Comparison of ENCODE assay signal across 8 cellular contexts in the genomic region with DNA sequence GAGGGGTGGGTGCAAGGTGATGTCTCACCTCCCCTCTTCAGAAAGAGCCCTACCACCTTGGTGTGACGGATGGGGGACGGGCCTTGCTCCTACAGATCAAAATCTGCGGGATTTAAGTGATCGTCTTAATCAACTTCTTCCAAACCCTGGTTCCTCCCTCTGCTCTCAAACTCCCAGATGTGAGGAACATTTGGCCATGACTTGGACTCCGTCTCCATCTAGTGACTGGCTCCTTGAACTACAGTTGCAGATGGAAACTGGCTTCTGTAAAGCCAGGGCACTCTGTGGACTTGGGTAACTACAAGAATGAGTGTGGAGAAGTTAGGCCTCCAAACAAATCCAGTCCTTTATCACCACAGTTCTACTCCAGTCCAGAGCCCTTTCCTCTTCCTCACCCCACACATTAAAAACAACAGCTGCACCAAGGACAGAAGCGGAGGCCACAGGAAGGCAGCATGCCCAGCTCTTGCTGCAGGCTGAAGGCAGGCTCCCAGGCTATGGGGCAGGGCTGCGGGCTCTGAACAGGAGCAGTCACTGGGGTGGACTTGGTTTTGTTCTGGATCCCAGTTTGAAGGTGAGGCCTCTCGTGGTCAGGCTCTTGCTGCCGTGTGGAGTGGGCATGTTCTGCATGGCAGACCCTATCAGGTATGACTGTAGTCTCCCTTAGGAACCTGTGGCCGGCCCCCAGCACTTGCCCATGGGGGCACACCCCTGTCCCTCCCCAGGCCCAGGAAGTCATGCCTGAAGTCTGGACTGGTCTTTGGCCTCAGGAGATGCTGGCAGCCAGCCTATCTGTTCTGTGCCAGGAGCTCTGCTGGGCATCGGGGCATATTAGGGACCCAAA.
A peak's percentile ranks its signal among the peaks of the same experiment; 100 is the strongest.
DNase-seq lines count a peak whose midpoint lies in the region; ATAC-seq and TF ChIP-seq lines count a peak whose summit lies in the region.

No MANE protein-coding gene starts in this region.

- ATAC-seq in GM19025 (IDR thresholded peaks at IDR 0.05; ENCODE audit: low read depth, unreplicated experiment): peak; percentile 52
- ATAC-seq in HG03097 (IDR thresholded peaks at IDR 0.05; ENCODE audit: low FRiP score, unreplicated experiment): peak; percentile 73
- peak; percentile 64 for ATAC-seq in activated CD8-positive, alpha-beta T cell treated with anti-CD3 and anti-CD28 coated beads, Interleukin-2, amount 10 ng/mL, durations not matched to agents 7 days and 5 days
- ATAC-seq in heart left ventricle: peak; percentile 44 to 82 (median 68)

- H3K4me3 ChIP-seq in heart left ventricle (no peak overlapping the region), retinal pigment epithelial cell (ENCODE audit: low read length) (no peak overlapping the region)

- H3K9me3 ChIP-seq in heart left ventricle: no peaks in the 10 kb centered on the region

- POLR2A ChIA-PET in activated CD8-positive, alpha-beta T cell treated with anti-CD3 and anti-CD28 coated beads, Interleukin-2, amount 10 ng/mL, durations not matched to agents 7 days and 5 days (lab: Charles Lee): no interaction called here

- CTCF ChIA-PET in activated CD8-positive, alpha-beta T cell treated with anti-CD3 and anti-CD28 coated beads, Interleukin-2, amount 10 ng/mL, durations not matched to agents 7 days and 5 days (lab: Charles Lee): no interaction called here

- H3K4me1 ChIP-seq in heart left ventricle: peaks cover 0 to 24% (median 1%) of the 10 kb centered on the region in 12 donors

- no peaks in the 10 kb centered on the region for H3K36me3 Mint-ChIP-seq in activated CD8-positive, alpha-beta T cell treated with anti-CD3 and anti-CD28 coated beads, Interleukin-2, amount 10 ng/mL, durations not matched to agents 7 days and 5 days (ENCODE audit: low read depth)

- DNase-seq in DMS 273 treated with DMSO at 0.1 percent for 48 hours (lab: John Stamatoyannopoulos, UW): peak; percentile 65
- DNase-seq in NCI-H2196 (lab: John Stamatoyannopoulos, UW; ENCODE audit: unreplicated experiment): peak; percentile 50
- DNase-seq in activated CD8-positive, alpha-beta T cell treated with anti-CD3 and anti-CD28 coated beads, Interleukin-2, amount 10 ng/mL, durations not matched to agents 7 days and 5 days: peak; percentile 28
- no peak for DNase-seq in heart left ventricle
- DNase-seq in retinal pigment epithelial cell (ENCODE audit: low read depth): peak; percentile 2
- no peak for DNase-seq in effector CD8-positive, alpha-beta T cell (lab: John Stamatoyannopoulos, UW)

- TF ChIP-seq CTCF in heart left ventricle (IDR thresholded peaks at IDR 0.05) (peak; percentile 41 to 73 (median 70)), retinal pigment epithelial cell (conservative IDR thresholded peaks at IDR 0.05; ENCODE audit: low read depth, low read length) (peak; percentile 77)

- no peaks in the 10 kb centered on the region for H3K9me3 Mint-ChIP-seq in activated CD8-positive, alpha-beta T cell treated with anti-CD3 and anti-CD28 coated beads, Interleukin-2, amount 10 ng/mL, durations not matched to agents 7 days and 5 days (ENCODE audit: insufficient read depth)

- TF ChIP-seq POLR2A in heart left ventricle (IDR thresholded peaks at IDR 0.05): no peak

- no peaks in the 10 kb centered on the region for H3K4me1 Mint-ChIP-seq in activated CD8-positive, alpha-beta T cell treated with anti-CD3 and anti-CD28 coated beads, Interleukin-2, amount 10 ng/mL, durations not matched to agents 7 days and 5 days (ENCODE audit: low read depth)

- no peaks in the 10 kb centered on the region for H3K27me3 ChIP-seq in heart left ventricle

- H3K36me3 ChIP-seq in heart left ventricle: no peaks in the 10 kb centered on the region

- intact Hi-C loops in heart left ventricle (cut with DNase I): loop anchor here in 6 of 10 donors (5.0 to 10.0 kb wide), 7 partner anchors 61 to 1558 kb away; no protein-coding TSS in a partner anchor

- H3K27ac Mint-ChIP-seq in activated CD8-positive, alpha-beta T cell treated with anti-CD3 and anti-CD28 coated beads, Interleukin-2, amount 10 ng/mL, durations not matched to agents 7 days and 5 days: no peak overlapping the region

- no peaks in the 10 kb centered on the region for H3K27me3 Mint-ChIP-seq in activated CD8-positive, alpha-beta T cell treated with anti-CD3 and anti-CD28 coated beads, Interleukin-2, amount 10 ng/mL, durations not matched to agents 7 days and 5 days (ENCODE audit: low read depth)

- H3K4me3 Mint-ChIP-seq in activated CD8-positive, alpha-beta T cell treated with anti-CD3 and anti-CD28 coated beads, Interleukin-2, amount 10 ng/mL, durations not matched to agents 7 days and 5 days: no peak overlapping the region

- peak overlapping the region in 1 of 12 donors; percentile 11 for H3K27ac ChIP-seq in heart left ventricle

- WGBS in heart left ventricle, 4 donors: 38 to 45% (median 39%) methylated on average over 9 to 11 of the region's 11 CpGs

Comparison
In these comparisons a context has a peak if more than half of its experiments do, and no peak if none do; other contexts are left out.
1. DNase-seq: peak in DMS 273 treated with DMSO at 0.1 percent for 48 hours (single experiment), NCI-H2196 (single experiment), activated CD8-positive, alpha-beta T cell treated with anti-CD3 and anti-CD28 coated beads, Interleukin-2, amount 10 ng/mL, durations not matched to agents 7 days and 5 days (single experiment) and retinal pigment epithelial cell (single experiment); none in heart left ventricle (0 of 5) and effector CD8-positive, alpha-beta T cell (single experiment).
2. Peak in every context shown above with its lines, with median percentiles within 50 percentile points of each other: ATAC-seq.